ENCODE assay signal across 1 cellular context in the genomic region with DNA sequence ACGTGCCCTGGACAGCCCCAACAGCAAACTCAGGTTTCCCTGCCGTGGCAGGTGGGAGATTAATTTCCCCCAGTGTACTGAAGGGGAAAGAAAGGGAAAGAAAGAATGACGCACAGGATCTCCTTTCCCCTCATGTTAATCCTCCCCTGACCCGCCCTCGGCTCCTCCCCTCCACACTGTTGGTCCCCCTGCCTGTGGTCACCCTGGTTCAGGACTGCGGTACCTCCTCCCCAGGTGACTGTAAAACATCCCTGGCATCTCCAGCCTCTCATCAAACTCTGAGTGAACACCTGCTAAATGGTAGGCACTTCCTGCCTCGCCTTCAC.
TF ChIP-seq lines count a peak whose summit lies in the region.

No MANE protein-coding gene starts in this region.

TF ChIP-seq in WTC11, 78 proteins besides CTCF, POLR2A, EP300 and RAD21 (continued from another document):
- TF ChIP-seq, protein P1, sequence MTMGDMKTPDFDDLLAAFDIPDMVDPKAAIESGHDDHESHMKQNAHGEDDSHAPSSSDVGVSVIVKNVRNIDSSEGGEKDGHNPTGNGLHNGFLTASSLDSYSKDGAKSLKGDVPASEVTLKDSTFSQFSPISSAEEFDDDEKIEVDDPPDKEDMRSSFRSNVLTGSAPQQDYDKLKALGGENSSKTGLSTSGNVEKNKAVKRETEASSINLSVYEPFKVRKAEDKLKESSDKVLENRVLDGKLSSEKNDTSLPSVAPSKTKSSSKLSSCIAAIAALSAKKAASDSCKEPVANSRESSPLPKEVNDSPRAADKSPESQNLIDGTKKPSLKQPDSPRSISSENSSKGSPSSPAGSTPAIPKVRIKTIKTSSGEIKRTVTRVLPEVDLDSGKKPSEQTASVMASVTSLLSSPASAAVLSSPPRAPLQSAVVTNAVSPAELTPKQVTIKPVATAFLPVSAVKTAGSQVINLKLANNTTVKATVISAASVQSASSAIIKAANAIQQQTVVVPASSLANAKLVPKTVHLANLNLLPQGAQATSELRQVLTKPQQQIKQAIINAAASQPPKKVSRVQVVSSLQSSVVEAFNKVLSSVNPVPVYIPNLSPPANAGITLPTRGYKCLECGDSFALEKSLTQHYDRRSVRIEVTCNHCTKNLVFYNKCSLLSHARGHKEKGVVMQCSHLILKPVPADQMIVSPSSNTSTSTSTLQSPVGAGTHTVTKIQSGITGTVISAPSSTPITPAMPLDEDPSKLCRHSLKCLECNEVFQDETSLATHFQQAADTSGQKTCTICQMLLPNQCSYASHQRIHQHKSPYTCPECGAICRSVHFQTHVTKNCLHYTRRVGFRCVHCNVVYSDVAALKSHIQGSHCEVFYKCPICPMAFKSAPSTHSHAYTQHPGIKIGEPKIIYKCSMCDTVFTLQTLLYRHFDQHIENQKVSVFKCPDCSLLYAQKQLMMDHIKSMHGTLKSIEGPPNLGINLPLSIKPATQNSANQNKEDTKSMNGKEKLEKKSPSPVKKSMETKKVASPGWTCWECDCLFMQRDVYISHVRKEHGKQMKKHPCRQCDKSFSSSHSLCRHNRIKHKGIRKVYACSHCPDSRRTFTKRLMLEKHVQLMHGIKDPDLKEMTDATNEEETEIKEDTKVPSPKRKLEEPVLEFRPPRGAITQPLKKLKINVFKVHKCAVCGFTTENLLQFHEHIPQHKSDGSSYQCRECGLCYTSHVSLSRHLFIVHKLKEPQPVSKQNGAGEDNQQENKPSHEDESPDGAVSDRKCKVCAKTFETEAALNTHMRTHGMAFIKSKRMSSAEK (CRISPR knock-in tag; IDR thresholded peaks at IDR 0.05; ENCODE audit: borderline replicate concordance), result no peak
- TF ChIP-seq GABPB1 (CRISPR knock-in tag; IDR thresholded peaks at IDR 0.05), result no peak
- TF ChIP-seq, protein P2, sequence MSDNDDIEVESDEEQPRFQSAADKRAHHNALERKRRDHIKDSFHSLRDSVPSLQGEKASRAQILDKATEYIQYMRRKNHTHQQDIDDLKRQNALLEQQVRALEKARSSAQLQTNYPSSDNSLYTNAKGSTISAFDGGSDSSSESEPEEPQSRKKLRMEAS (CRISPR knock-in tag; IDR thresholded peaks at IDR 0.05), result no peak
- TF ChIP-seq KAT7 (CRISPR knock-in tag; IDR thresholded peaks at IDR 0.05; ENCODE audit: borderline replicate concordance), result no peak
- TF ChIP-seq NR3C1 (CRISPR knock-in tag; conservative IDR thresholded peaks at IDR 0.05; ENCODE audit: low read depth), result no peak
- TF ChIP-seq, protein P3, sequence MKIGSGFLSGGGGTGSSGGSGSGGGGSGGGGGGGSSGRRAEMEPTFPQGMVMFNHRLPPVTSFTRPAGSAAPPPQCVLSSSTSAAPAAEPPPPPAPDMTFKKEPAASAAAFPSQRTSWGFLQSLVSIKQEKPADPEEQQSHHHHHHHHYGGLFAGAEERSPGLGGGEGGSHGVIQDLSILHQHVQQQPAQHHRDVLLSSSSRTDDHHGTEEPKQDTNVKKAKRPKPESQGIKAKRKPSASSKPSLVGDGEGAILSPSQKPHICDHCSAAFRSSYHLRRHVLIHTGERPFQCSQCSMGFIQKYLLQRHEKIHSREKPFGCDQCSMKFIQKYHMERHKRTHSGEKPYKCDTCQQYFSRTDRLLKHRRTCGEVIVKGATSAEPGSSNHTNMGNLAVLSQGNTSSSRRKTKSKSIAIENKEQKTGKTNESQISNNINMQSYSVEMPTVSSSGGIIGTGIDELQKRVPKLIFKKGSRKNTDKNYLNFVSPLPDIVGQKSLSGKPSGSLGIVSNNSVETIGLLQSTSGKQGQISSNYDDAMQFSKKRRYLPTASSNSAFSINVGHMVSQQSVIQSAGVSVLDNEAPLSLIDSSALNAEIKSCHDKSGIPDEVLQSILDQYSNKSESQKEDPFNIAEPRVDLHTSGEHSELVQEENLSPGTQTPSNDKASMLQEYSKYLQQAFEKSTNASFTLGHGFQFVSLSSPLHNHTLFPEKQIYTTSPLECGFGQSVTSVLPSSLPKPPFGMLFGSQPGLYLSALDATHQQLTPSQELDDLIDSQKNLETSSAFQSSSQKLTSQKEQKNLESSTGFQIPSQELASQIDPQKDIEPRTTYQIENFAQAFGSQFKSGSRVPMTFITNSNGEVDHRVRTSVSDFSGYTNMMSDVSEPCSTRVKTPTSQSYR (CRISPR knock-in tag; IDR thresholded peaks at IDR 0.05), result no peak
- TF ChIP-seq, protein P4, sequence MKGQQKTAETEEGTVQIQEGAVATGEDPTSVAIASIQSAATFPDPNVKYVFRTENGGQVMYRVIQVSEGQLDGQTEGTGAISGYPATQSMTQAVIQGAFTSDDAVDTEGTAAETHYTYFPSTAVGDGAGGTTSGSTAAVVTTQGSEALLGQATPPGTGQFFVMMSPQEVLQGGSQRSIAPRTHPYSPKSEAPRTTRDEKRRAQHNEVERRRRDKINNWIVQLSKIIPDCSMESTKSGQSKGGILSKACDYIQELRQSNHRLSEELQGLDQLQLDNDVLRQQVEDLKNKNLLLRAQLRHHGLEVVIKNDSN (CRISPR knock-in tag; IDR thresholded peaks at IDR 0.05), result no peak
- TF ChIP-seq TEAD1 (CRISPR knock-in tag; IDR thresholded peaks at IDR 0.05), result no peak
- TF ChIP-seq TP53 (CRISPR knock-in tag; IDR thresholded peaks at IDR 0.05), result no peak
- no peak for TF ChIP-seq HMGA2 (CRISPR knock-in tag; IDR thresholded peaks at IDR 0.05)
- no peak for TF ChIP-seq TEAD4 (CRISPR knock-in tag; IDR thresholded peaks at IDR 0.05)
- TF ChIP-seq, protein P5, sequence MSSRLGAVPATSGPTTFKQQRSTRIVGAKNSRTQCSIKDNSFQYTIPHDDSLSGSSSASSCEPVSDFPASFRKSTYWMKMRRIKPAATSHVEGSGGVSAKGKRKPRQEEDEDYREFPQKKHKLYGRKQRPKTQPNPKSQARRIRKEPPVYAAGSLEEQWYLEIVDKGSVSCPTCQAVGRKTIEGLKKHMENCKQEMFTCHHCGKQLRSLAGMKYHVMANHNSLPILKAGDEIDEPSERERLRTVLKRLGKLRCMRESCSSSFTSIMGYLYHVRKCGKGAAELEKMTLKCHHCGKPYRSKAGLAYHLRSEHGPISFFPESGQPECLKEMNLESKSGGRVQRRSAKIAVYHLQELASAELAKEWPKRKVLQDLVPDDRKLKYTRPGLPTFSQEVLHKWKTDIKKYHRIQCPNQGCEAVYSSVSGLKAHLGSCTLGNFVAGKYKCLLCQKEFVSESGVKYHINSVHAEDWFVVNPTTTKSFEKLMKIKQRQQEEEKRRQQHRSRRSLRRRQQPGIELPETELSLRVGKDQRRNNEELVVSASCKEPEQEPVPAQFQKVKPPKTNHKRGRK (CRISPR knock-in tag; IDR thresholded peaks at IDR 0.05; ENCODE audit: borderline replicate concordance), result no peak
- TF ChIP-seq ELF4 (CRISPR knock-in tag; IDR thresholded peaks at IDR 0.05; ENCODE audit: low read depth), result no peak
